1 cellular context compared by ENCODE assay signal in the genomic region with DNA sequence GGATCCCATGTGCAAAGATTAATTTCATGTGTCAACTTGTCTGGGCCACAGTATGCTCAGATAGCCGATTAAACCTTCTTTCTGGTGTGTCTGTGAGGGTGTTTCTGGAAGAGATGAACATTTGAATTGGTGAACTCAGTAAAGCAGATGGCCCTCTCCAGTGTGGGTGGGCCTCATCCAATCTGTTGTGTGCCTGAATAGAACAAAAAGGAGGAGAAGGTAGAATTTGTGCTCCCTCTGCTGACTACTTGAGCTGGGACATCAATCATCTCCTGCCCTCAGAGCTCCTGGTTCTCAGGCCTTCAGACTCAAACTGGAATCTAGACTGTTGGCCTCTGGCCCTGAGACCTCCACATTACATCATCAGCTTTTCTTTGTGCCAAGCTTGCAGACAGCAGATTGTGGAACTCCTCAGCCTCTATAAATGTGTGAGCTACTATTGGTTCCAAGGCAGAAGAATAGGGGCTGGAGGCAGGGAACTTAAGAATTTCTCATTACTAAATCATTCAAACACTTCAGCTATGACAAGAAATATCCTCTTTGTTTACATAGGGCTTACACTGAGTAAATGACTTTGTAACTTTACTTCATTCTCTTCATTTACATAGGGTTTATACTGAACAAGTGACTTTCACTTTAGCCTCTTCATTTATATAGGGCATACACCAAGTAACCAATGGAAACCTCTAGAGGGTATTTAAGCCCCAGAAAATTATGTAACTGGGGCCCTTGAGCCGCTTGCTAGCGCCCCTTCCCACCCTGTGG.
TF ChIP-seq lines count a peak whose summit lies in the region.

No MANE protein-coding gene starts in this region.

TF ChIP-seq in GM23338, 12 proteins besides CTCF, POLR2A, EP300 and RAD21 (continued from another document):
- TF ChIP-seq, protein P1, sequence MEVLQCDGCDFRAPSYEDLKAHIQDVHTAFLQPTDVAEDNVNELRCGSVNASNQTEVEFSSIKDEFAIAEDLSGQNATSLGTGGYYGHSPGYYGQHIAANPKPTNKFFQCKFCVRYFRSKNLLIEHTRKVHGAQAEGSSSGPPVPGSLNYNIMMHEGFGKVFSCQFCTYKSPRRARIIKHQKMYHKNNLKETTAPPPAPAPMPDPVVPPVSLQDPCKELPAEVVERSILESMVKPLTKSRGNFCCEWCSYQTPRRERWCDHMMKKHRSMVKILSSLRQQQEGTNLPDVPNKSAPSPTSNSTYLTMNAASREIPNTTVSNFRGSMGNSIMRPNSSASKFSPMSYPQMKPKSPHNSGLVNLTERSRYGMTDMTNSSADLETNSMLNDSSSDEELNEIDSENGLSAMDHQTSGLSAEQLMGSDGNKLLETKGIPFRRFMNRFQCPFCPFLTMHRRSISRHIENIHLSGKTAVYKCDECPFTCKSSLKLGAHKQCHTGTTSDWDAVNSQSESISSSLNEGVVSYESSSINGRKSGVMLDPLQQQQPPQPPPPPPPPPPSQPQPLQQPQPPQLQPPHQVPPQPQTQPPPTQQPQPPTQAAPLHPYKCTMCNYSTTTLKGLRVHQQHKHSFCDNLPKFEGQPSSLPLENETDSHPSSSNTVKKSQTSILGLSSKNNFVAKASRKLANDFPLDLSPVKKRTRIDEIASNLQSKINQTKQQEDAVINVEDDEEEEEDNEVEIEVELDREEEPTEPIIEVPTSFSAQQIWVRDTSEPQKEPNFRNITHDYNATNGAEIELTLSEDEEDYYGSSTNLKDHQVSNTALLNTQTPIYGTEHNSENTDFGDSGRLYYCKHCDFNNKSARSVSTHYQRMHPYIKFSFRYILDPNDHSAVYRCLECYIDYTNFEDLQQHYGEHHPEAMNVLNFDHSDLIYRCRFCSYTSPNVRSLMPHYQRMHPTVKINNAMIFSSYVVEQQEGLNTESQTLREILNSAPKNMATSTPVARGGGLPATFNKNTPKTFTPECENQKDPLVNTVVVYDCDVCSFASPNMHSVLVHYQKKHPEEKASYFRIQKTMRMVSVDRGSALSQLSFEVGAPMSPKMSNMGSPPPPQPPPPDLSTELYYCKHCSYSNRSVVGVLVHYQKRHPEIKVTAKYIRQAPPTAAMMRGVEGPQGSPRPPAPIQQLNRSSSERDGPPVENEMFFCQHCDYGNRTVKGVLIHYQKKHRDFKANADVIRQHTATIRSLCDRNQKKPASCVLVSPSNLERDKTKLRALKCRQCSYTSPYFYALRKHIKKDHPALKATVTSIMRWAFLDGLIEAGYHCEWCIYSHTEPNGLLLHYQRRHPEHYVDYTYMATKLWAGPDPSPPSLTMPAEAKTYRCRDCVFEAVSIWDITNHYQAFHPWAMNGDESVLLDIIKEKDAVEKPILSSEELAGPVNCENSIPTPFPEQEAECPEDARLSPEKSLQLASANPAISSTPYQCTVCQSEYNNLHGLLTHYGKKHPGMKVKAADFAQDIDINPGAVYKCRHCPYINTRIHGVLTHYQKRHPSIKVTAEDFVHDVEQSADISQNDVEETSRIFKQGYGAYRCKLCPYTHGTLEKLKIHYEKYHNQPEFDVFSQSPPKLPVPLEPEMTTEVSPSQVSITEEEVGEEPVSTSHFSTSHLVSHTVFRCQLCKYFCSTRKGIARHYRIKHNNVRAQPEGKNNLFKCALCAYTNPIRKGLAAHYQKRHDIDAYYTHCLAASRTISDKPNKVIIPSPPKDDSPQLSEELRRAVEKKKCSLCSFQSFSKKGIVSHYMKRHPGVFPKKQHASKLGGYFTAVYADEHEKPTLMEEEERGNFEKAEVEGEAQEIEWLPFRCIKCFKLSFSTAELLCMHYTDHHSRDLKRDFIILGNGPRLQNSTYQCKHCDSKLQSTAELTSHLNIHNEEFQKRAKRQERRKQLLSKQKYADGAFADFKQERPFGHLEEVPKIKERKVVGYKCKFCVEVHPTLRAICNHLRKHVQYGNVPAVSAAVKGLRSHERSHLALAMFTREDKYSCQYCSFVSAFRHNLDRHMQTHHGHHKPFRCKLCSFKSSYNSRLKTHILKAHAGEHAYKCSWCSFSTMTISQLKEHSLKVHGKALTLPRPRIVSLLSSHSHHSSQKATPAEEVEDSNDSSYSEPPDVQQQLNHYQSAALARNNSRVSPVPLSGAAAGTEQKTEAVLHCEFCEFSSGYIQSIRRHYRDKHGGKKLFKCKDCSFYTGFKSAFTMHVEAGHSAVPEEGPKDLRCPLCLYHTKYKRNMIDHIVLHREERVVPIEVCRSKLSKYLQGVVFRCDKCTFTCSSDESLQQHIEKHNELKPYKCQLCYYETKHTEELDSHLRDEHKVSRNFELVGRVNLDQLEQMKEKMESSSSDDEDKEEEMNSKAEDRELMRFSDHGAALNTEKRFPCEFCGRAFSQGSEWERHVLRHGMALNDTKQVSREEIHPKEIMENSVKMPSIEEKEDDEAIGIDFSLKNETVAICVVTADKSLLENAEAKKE (CRISPR knock-in tag; IDR thresholded peaks at IDR 0.05) = no peak
- TF ChIP-seq EZH2 (IDR thresholded peaks at IDR 0.05; ENCODE audit: low read depth, unreplicated experiment) (no peak), EZH2phosphoT487 (IDR thresholded peaks at IDR 0.05; ENCODE audit: unreplicated experiment) (no peak), REST (IDR thresholded peaks at IDR 0.05; ENCODE audit: unreplicated experiment) (no peak)
